Comparison of ENCODE assay signal across 24 cellular contexts in the genomic region with DNA sequence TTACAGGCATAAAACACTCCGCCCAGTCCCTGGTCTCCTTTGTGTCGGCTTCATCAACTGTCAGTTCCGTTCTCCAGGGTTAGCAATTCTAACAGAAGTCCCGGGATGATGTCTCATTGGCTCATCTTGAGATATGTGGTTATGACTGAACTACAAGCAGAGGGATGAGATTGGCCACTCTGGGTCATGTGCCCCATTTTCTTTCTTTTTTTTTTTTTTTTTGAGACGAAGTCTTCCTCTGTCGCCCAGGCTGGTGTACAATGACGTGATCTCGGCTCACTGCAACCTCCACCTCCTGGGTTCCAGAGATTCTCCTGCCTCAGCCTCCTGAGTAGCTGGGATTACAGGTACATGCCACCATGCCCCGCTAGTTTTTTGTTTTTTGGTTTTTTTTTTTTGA.
"Had no signal": no experiment of that assay in that cellular context is flagged by ENCODE, and none has a peak within 500 bp of the region (broad histone marks: within the 10 kb centered on the region; RNA-seq: fewer than 3 reads in every experiment).

No MANE protein-coding gene starts in this region.

- H3K4me1 ChIP-seq: neural progenitor cell, parathyroid adenoma, right atrium auricular region, tibial nerve, uterus had no signal

- H3K79me2 ChIP-seq: parathyroid adenoma had no signal

- DNase-seq: islet precursor cell; left ventricle myocardium inferior; mesendoderm; naive B cell; natural killer cell; nephron progenitor cell; occipital lobe; right lobe of liver; stimulated activated CD4-positive, alpha-beta T cell treated with anti-CD3 and anti-CD28 coated beads, Interleukin-1b, Interleukin-23, amount 100 ng/mL, for 48 hours; stimulated activated CD4-positive, alpha-beta T cell treated with anti-CD3 and anti-CD28 coated beads, Interleukin-2, amount 100 ng/mL, for 48 hours; stimulated activated CD4-positive, alpha-beta T cell treated with anti-CD3 and anti-CD28 coated beads, Interleukin-4, amount 100 ng/mL, for 4 hours; stimulated activated CD8-positive, alpha-beta memory T cell treated with anti-CD3 and anti-CD28 coated beads, Interleukin-4, amount 100 ng/mL, for 48 hours; stimulated activated naive CD4-positive, alpha-beta T cell treated with Interleukin-2 at 50 U/mL for 16 hours; stimulated activated naive CD8-positive, alpha-beta T cell treated with anti-CD3 and anti-CD28 coated beads, Interleukin-15, amount 100 ng/mL, for 72 hours; substantia nigra; uterus had no signal

- H3K27me3 ChIP-seq: neural progenitor cell, neutrophil, right atrium auricular region, right lobe of liver, tibial nerve, uterus had no signal

- ATAC-seq: natural killer cell; right lobe of liver; stimulated activated memory B cell treated with anti-CD40 and anti-IgM and Interleukin-4, amounts not matched to agents 10 μg/mL and 1 μg/mL and 100 μg/mL, for 72 hours; stimulated activated naive CD8-positive, alpha-beta T cell treated with anti-CD3 and anti-CD28 coated beads, Interleukin-15, amount 100 ng/mL, for 72 hours had no signal

- H3K9ac ChIP-seq: neural progenitor cell, parathyroid adenoma had no signal

- H3K4me3 ChIP-seq: left ventricle myocardium inferior, lung, neural progenitor cell, right atrium auricular region, right lobe of liver, smooth muscle cell, tibial nerve, uterus had no signal

- H2AFZ ChIP-seq: neural progenitor cell, parathyroid adenoma had no signal

- H3K9me3 ChIP-seq: left ventricle myocardium inferior, right atrium auricular region, right lobe of liver, tibial nerve, uterus had no signal

- H3K27ac ChIP-seq: neural progenitor cell, neutrophil, parathyroid adenoma, right atrium auricular region, right lobe of liver, tibial nerve, uterus had no signal

- H3K36me3 ChIP-seq: left ventricle myocardium inferior, neural progenitor cell, neutrophil, right atrium auricular region, right lobe of liver, tibial nerve, uterus had no signal

- H3K4me2 ChIP-seq: neural progenitor cell, smooth muscle cell had no signal
